Comparison of ENCODE assay signal across 22 cellular contexts in the genomic region with DNA sequence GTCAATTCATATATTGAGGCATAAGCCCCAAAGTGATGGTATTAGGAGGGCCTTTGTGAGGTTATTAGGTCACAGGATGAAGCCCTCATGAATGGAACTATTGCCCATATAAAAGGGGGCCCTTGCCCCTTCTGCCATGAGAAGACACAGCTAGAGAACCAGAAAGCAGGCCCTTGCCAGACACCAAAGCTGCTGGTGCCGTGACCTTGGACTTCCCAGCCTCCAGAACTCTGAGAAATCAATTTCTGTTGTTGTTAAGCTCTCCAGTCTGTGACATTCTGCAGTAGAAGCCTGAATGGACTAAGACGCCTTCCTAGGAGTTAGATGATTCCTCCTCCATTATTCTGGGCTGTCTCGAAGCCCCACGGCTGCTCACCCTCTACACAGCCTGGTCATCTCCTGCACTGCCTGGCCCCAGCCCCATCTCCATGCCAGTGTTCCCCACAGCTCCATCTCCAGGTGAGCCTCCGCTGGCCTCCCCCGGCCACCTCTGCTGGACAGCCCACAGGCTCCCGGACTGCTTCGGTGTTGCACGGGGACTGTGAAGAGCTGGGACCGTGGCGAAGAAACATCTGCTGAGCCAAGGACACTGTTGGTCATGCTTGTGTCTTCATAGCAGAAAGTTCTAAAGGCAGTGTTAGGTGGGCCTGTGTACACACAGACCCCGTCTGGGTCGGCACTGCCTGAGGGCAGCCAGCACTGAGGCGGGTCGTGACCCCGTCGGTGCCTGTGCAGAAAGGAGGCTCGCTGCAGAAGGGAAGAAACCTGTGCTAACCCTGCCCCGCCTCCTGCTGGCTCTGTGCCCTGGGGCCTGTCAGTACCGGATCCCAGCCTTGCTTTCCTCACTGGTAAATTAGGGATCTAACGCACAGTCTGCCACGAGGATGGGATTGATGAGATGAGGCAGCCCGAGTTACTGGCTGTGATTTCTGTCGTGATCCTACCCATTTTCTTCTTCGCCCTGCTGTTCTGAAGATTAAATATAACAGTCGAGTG.
"Had no signal": no experiment of that assay in that cellular context is flagged by ENCODE, and none has a peak within 500 bp of the region (broad histone marks: within the 10 kb centered on the region; RNA-seq: fewer than 3 reads in every experiment).

No MANE protein-coding gene starts in this region.

- H3K36me3 ChIP-seq: ascending aorta, brain microvascular endothelial cell, esophagus squamous epithelium, gastrocnemius medialis, right lobe of liver had no signal

- FAIRE-seq: colon, endothelial cell of umbilical vein, islet of Langerhans, TTC549 had no signal

- H3K4me3 ChIP-seq: ascending aorta, esophagus squamous epithelium, gastrocnemius medialis, right lobe of liver, skin epidermis, testis had no signal

- DNase-seq: activated CD4-positive, alpha-beta T cell treated with anti-CD3 and anti-CD28 coated beads for 1 hour; activated CD4-positive, alpha-beta T cell treated with anti-CD3 and anti-CD28 coated beads, Interleukin-2, amount 50 U/mL, for 1 hour; activated CD8-positive, alpha-beta T cell treated with anti-CD3 and anti-CD28 coated beads, Interleukin-2, amount 10 ng/mL, durations not matched to agents 7 days and 5 days; activated gamma-delta T cell; activated naive CD4-positive, alpha-beta T cell treated with anti-CD3 and anti-CD28 coated beads, Interleukin-2, amount 50 U/mL, for 16 hours; brain microvascular endothelial cell; effector memory CD8-positive, alpha-beta T cell; esophagus squamous epithelium; gastrocnemius medialis; hypothalamus; nephron progenitor cell; nucleus accumbens; right lobe of liver; stimulated activated CD4-positive, alpha-beta T cell treated with anti-CD3 and anti-CD28 coated beads, Interleukin-1b, Interleukin-23, amount 100 ng/mL, for 48 hours; T-cell; testis had no signal

- H3K27me3 ChIP-seq: ascending aorta, brain microvascular endothelial cell, right lobe of liver, testis had no signal

- H3K9me3 ChIP-seq: esophagus squamous epithelium, gastrocnemius medialis, right lobe of liver, testis had no signal

- H3K4me1 ChIP-seq: ascending aorta, gastrocnemius medialis, right lobe of liver, testis had no signal

- ATAC-seq: activated CD8-positive, alpha-beta T cell treated with anti-CD3 and anti-CD28 coated beads, Interleukin-2, amount 10 ng/mL, durations not matched to agents 7 days and 5 days; effector memory CD8-positive, alpha-beta T cell; gastrocnemius medialis; T-cell had no signal

- H3K27ac ChIP-seq: ascending aorta, brain microvascular endothelial cell, esophagus squamous epithelium, gastrocnemius medialis, right lobe of liver, skin epidermis, testis had no signal
